Comparison of ENCODE assay signal across 8 cellular contexts in genomic region chr11:6603287-6604080, GRCh38. TPM values are rescaled to one million over a fixed set of nuclear protein-coding genes. Genes with fewer than 3 reads are reported as not detected.
A peak's percentile ranks its signal among the peaks of the same experiment; 100 is the strongest.
DNase-seq lines count a peak whose midpoint lies in the region; ATAC-seq, FAIRE-seq and TF ChIP-seq lines count a peak whose summit lies in the region.

TSS of gene ILK (plus strand) at chr11:6603774. CDS start at chr11:6604272, 498 bp downstream.
TSS of gene RRP8 (minus strand) at chr11:6603616. CDS start at chr11:6603502, 114 bp downstream.

- H3K4me1 Mint-ChIP-seq in T-helper 17 cell: peaks cover 35% of the 10 kb centered on the region

- TF ChIP-seq POLR2A in GM15510 (IDR thresholded peaks at IDR 0.05; ENCODE audit: borderline replicate concordance, extremely low read depth, insufficient read length): peak; percentile 81

- peak; percentile 17 for FAIRE-seq in urothelium cell line (lab: Jason Lieb, UNC)

- ATAC-seq in HG02852 (IDR thresholded peaks at IDR 0.05; ENCODE audit: unreplicated experiment) (peak; percentile 77), T-helper 17 cell (peak; percentile 84), left ventricle myocardium superior (peak; percentile 92)

- H3K36me3 Mint-ChIP-seq in T-helper 17 cell (ENCODE audit: low read depth): peaks cover 6% of the 10 kb centered on the region

- H3K4me3 Mint-ChIP-seq in T-helper 17 cell: no peak within 1 kb of the TSS

- peak; percentile 85 for DNase-seq in NCI-H146 (lab: John Stamatoyannopoulos, UW)
- DNase-seq in T-helper 17 cell: peak; percentile 75 to 81 (median 75)
- peak; percentile 96 for DNase-seq in left ventricle myocardium superior
- DNase-seq in pulmonary artery endothelial cell (ENCODE audit: low read depth, low spot score): peak; percentile 73
- DNase-seq in urothelium cell line (ENCODE audit: low spot score): peak; percentile 95

- H3K27ac ChIP-seq in angular gyrus (ENCODE audit: low read depth, low read length): peak within 1 kb of the TSS; percentile 91

- H3K27me3 Mint-ChIP-seq in T-helper 17 cell: no peaks in the 10 kb centered on the region

- no peak within 1 kb of the TSS for H3K27ac Mint-ChIP-seq in T-helper 17 cell

- intact Hi-C loops in left ventricle myocardium superior (cut with micrococcal nuclease): no loop called here

- H3K9me3 ChIP-seq in T-helper 17 cell (ENCODE audit: control insufficient read depth, low read length, poor library complexity, severe bottlenecking): no peaks in the 10 kb centered on the region

RNA-seq across cellular contexts. Expression of gene ILK, which starts in this region (rescaled TPM):
- total RNA-seq in T-helper 17 cell (10 to 100 TPM; 70.2 to 70.6 TPM), left ventricle myocardium superior (210 TPM), pulmonary artery endothelial cell (138 and 213 TPM in 2 replicates)

RNA-seq across cellular contexts. Expression of gene RRP8, which starts in this region (rescaled TPM):
- 10 to 100 TPM; 18.5 to 26.7 TPM for total RNA-seq in T-helper 17 cell
- total RNA-seq in left ventricle myocardium superior: 22.1 TPM
- total RNA-seq in pulmonary artery endothelial cell: 13.2 and 23.7 TPM in 2 replicates

Comparison
In these comparisons a context has a peak if more than half of its experiments do, and no peak if none do; other contexts are left out.
1. Peak in every context shown above with its lines: DNase-seq, ATAC-seq and H3K27ac ChIP-seq.